ENCODE assay signal across 26 cellular contexts in genomic region chr3:126535636-126536035, GRCh38. TPM values are rescaled to one million over a fixed set of nuclear protein-coding genes. Genes with fewer than 3 reads are reported as not detected.
"Had no signal": no experiment of that assay in that cellular context is flagged by ENCODE, and none has a peak within 500 bp of the region (broad histone marks: within the 10 kb centered on the region; RNA-seq: fewer than 3 reads in every experiment).

No MANE protein-coding gene starts in this region.

- H3K27me3 ChIP-seq: ascending aorta, gastrocnemius medialis, neutrophil, pancreas, upper lobe of left lung had no signal

- H3K4me3 Mint-ChIP-seq: activated CD4-positive, alpha-beta memory T cell treated with anti-CD3 and anti-CD28 coated beads for 36 hours; activated T-helper 1 cell treated with anti-CD3 and anti-CD28 coated beads, Interleukin-12 subunit alpha, Interleukin-12 subunit beta, Interleukin-2, Interleukin-4 antibody, amounts not matched to agents 30 ng/mL and 10 ng/mL and 1 ng/mL, durations not matched to agents 14 hours and 24 hours and 36 hours; endodermal cell; natural killer cell had no signal

- H3K4me1 Mint-ChIP-seq: endodermal cell had no signal

- H3K27ac ChIP-seq: ascending aorta, brain microvascular endothelial cell, coronary artery, esophagus squamous epithelium, gastrocnemius medialis, neutrophil, pancreas, upper lobe of left lung had no signal

- H3K36me3 ChIP-seq: ascending aorta, brain microvascular endothelial cell, esophagus squamous epithelium, gastrocnemius medialis, neutrophil, pancreas, upper lobe of left lung had no signal

- H3K4me1 ChIP-seq: ascending aorta, pancreas had no signal

- ATAC-seq: activated naive CD4-positive, alpha-beta T cell treated with anti-CD3 and anti-CD28 coated beads, Interleukin-2, amount 50 U/mL, for 72 hours; gastrocnemius medialis; natural killer cell; pancreas; sciatic nerve; SK-N-SH treated with all-trans-retinoic acid at 6 μM for 48 hours had no signal

- H3K36me3 Mint-ChIP-seq: activated CD4-positive, alpha-beta memory T cell treated with anti-CD3 and anti-CD28 coated beads for 36 hours; activated naive CD4-positive, alpha-beta T cell treated with anti-CD3 and anti-CD28 coated beads, Interleukin-2, amount 50 U/mL, for 72 hours; natural killer cell had no signal

- DNase-seq: activated CD4-positive, alpha-beta memory T cell treated with anti-CD3 and anti-CD28 coated beads for 36 hours; activated CD4-positive, alpha-beta T cell treated with anti-CD3 and anti-CD28 coated beads for 48 hours; activated T-cell treated with anti-CD3 and anti-CD28 coated beads for 4 hours; brain microvascular endothelial cell; endodermal cell; esophagus squamous epithelium; gastrocnemius medialis; islet precursor cell; midbrain; natural killer cell; stimulated activated CD4-positive, alpha-beta T cell treated with anti-CD3 and anti-CD28 coated beads, Interleukin-4, amount 100 ng/mL, for 1 hour; stimulated activated naive CD4-positive, alpha-beta T cell treated with Interleukin-2 at 50 U/mL for 16 hours had no signal

- H3K4me3 ChIP-seq: ascending aorta, coronary artery, esophagus squamous epithelium, gastrocnemius medialis, pancreas, smooth muscle cell, upper lobe of left lung had no signal

- H3K9me3 Mint-ChIP-seq: activated CD4-positive, alpha-beta memory T cell treated with anti-CD3 and anti-CD28 coated beads for 36 hours; endodermal cell; natural killer cell had no signal

- H3K27ac Mint-ChIP-seq: activated CD4-positive, alpha-beta memory T cell treated with anti-CD3 and anti-CD28 coated beads for 36 hours; activated naive CD4-positive, alpha-beta T cell treated with anti-CD3 and anti-CD28 coated beads, Interleukin-2, amount 50 U/mL, for 72 hours; endodermal cell; natural killer cell had no signal

- H3K9me3 ChIP-seq: ascending aorta, esophagus squamous epithelium, gastrocnemius medialis, neutrophil, pancreas, upper lobe of left lung had no signal

RNA-seq across cellular contexts. Expression of gene CHST13, which starts 11.7 kb away (rescaled TPM):
- total RNA-seq: activated CD4-positive, alpha-beta memory T cell treated with anti-CD3 and anti-CD28 coated beads for 36 hours; activated naive CD4-positive, alpha-beta T cell treated with anti-CD3 and anti-CD28 coated beads, Interleukin-2, amount 50 U/mL, for 72 hours; activated T-helper 1 cell treated with anti-CD3 and anti-CD28 coated beads, Interleukin-12 subunit alpha, Interleukin-12 subunit beta, Interleukin-2, Interleukin-4 antibody, amounts not matched to agents 30 ng/mL and 10 ng/mL and 1 ng/mL, durations not matched to agents 14 hours and 24 hours and 36 hours; ascending aorta; lung microvascular endothelial cell; pulmonary artery endothelial cell; smooth muscle cell; T-helper 2 cell treated with Interferon-gamma antibody and Interleukin-4, amounts not matched to agents 100 ng/mL and 5 ng/mL, for 36 hours had no signal
- polyA plus RNA-seq: smooth muscle cell had no signal

RNA-seq across cellular contexts. Expression of gene UROC1, which starts 18.1 kb away (rescaled TPM):
- total RNA-seq: activated CD4-positive, alpha-beta memory T cell treated with anti-CD3 and anti-CD28 coated beads for 36 hours; activated naive CD4-positive, alpha-beta T cell treated with anti-CD3 and anti-CD28 coated beads, Interleukin-2, amount 50 U/mL, for 72 hours; activated T-helper 1 cell treated with anti-CD3 and anti-CD28 coated beads, Interleukin-12 subunit alpha, Interleukin-12 subunit beta, Interleukin-2, Interleukin-4 antibody, amounts not matched to agents 30 ng/mL and 10 ng/mL and 1 ng/mL, durations not matched to agents 14 hours and 24 hours and 36 hours; ascending aorta; endodermal cell; esophagus squamous epithelium; lung microvascular endothelial cell; natural killer cell; pancreas; pulmonary artery endothelial cell; sciatic nerve; smooth muscle cell; T-helper 2 cell treated with Interferon-gamma antibody and Interleukin-4, amounts not matched to agents 100 ng/mL and 5 ng/mL, for 36 hours; upper lobe of left lung had no signal
- polyA plus RNA-seq: adipose tissue, smooth muscle cell had no signal

RNA-seq across cellular contexts. Expression of gene C3orf22, which starts 23.1 kb away (rescaled TPM):
- total RNA-seq: activated CD4-positive, alpha-beta memory T cell treated with anti-CD3 and anti-CD28 coated beads for 36 hours; activated naive CD4-positive, alpha-beta T cell treated with anti-CD3 and anti-CD28 coated beads, Interleukin-2, amount 50 U/mL, for 72 hours; activated T-helper 1 cell treated with anti-CD3 and anti-CD28 coated beads, Interleukin-12 subunit alpha, Interleukin-12 subunit beta, Interleukin-2, Interleukin-4 antibody, amounts not matched to agents 30 ng/mL and 10 ng/mL and 1 ng/mL, durations not matched to agents 14 hours and 24 hours and 36 hours; ascending aorta; endodermal cell; esophagus squamous epithelium; gastrocnemius medialis; lung microvascular endothelial cell; natural killer cell; pancreas; pulmonary artery endothelial cell; sciatic nerve; smooth muscle cell; T-helper 2 cell treated with Interferon-gamma antibody and Interleukin-4, amounts not matched to agents 100 ng/mL and 5 ng/mL, for 36 hours; upper lobe of left lung had no signal
- polyA plus RNA-seq: adipose tissue, smooth muscle cell had no signal
